In genomic region chr1:101137144-101138126, GRCh38 we compare ENCODE assay signal across 8 cellular contexts.
A peak's percentile ranks its signal among the peaks of the same experiment; 100 is the strongest.
DNase-seq lines count a peak whose midpoint lies in the region; ATAC-seq and TF ChIP-seq lines count a peak whose summit lies in the region.

No MANE protein-coding gene starts in this region.

- no peak for TF ChIP-seq CTCF in brain microvascular endothelial cell (IDR thresholded peaks at IDR 0.05; ENCODE audit: low read depth, low read length, missing control alignments)
- TF ChIP-seq CTCF in glutamatergic neuron (IDR thresholded peaks at IDR 0.05; ENCODE audit: partially characterized antibody, unreplicated experiment): no peak

- peak overlapping the region; percentile 36; the same call in 1 of the 2 replicates for H3K27ac ChIP-seq in HUES64 (ENCODE audit: low read depth, low read length)
- no peak overlapping the region for H3K27ac ChIP-seq in brain microvascular endothelial cell

- intact Hi-C loops in head of caudate nucleus (cut with DNase I): loop anchor here (10.0 kb wide), 1 partner anchor 97 kb away; the partner anchor contains the start of gene S1PR1

- no peaks in the 10 kb centered on the region for H3K9me3 Mint-ChIP-seq in activated T-cell treated with anti-CD3 and anti-CD28 coated beads, Interleukin-2, amount 50 U/mL, for 72 hours
- H3K9me3 Mint-ChIP-seq in stimulated activated memory B cell treated with anti-CD40 and anti-IgM and Interleukin-4, amounts not matched to agents 10 μg/mL and 1 μg/mL and 100 μg/mL, for 72 hours: no peaks in the 10 kb centered on the region
- H3K9me3 Mint-ChIP-seq in glutamatergic neuron (ENCODE audit: unreplicated experiment): peaks cover 1% of the 10 kb centered on the region

- no peaks in the 10 kb centered on the region for H3K27me3 Mint-ChIP-seq in activated T-cell treated with anti-CD3 and anti-CD28 coated beads, Interleukin-2, amount 50 U/mL, for 72 hours (ENCODE audit: low read depth)
- H3K27me3 Mint-ChIP-seq in stimulated activated memory B cell treated with anti-CD40 and anti-IgM and Interleukin-4, amounts not matched to agents 10 μg/mL and 1 μg/mL and 100 μg/mL, for 72 hours: no peaks in the 10 kb centered on the region
- peaks cover 3% of the 10 kb centered on the region for H3K27me3 Mint-ChIP-seq in glutamatergic neuron (ENCODE audit: unreplicated experiment)

- H3K4me3 Mint-ChIP-seq in activated T-cell treated with anti-CD3 and anti-CD28 coated beads, Interleukin-2, amount 50 U/mL, for 72 hours: peak overlapping the region; percentile 74 to 82
- H3K4me3 Mint-ChIP-seq in stimulated activated memory B cell treated with anti-CD40 and anti-IgM and Interleukin-4, amounts not matched to agents 10 μg/mL and 1 μg/mL and 100 μg/mL, for 72 hours: peak overlapping the region; percentile 8
- H3K4me3 Mint-ChIP-seq in glutamatergic neuron (ENCODE audit: unreplicated experiment): no peak overlapping the region

- 35% methylated on average over 5 of the region's 5 CpGs for WGBS in HUES64

- H3K36me3 ChIP-seq in HUES64 (ENCODE audit: insufficient read depth, low read length): no peaks in the 10 kb centered on the region
- H3K36me3 ChIP-seq in brain microvascular endothelial cell (replicated peaks): no peaks in the 10 kb centered on the region

- H3K27me3 ChIP-seq in HUES64 (ENCODE audit: insufficient read depth, low read length) (no peaks in the 10 kb centered on the region), brain microvascular endothelial cell (replicated peaks) (peaks cover 2% of the 10 kb centered on the region)

- no peaks in the 10 kb centered on the region for H3K9me3 ChIP-seq in HUES64 (ENCODE audit: insufficient read depth, low read depth, low read length)

- H3K27ac Mint-ChIP-seq in activated T-cell treated with anti-CD3 and anti-CD28 coated beads, Interleukin-2, amount 50 U/mL, for 72 hours: peak overlapping the region; percentile 89
- peak overlapping the region; percentile 78 for H3K27ac Mint-ChIP-seq in stimulated activated memory B cell treated with anti-CD40 and anti-IgM and Interleukin-4, amounts not matched to agents 10 μg/mL and 1 μg/mL and 100 μg/mL, for 72 hours
- no peak overlapping the region for H3K27ac Mint-ChIP-seq in glutamatergic neuron (ENCODE audit: unreplicated experiment)

- ATAC-seq in activated T-cell treated with anti-CD3 and anti-CD28 coated beads, Interleukin-2, amount 50 U/mL, for 72 hours (replicated peaks in 1 of 2): peak; percentile 69 to 72
- ATAC-seq in stimulated activated memory B cell treated with anti-CD40 and anti-IgM and Interleukin-4, amounts not matched to agents 10 μg/mL and 1 μg/mL and 100 μg/mL, for 72 hours: peak; percentile 58

- no peaks in the 10 kb centered on the region for H3K36me3 Mint-ChIP-seq in activated T-cell treated with anti-CD3 and anti-CD28 coated beads, Interleukin-2, amount 50 U/mL, for 72 hours (ENCODE audit: insufficient read depth in 2 of 2)
- H3K36me3 Mint-ChIP-seq in stimulated activated memory B cell treated with anti-CD40 and anti-IgM and Interleukin-4, amounts not matched to agents 10 μg/mL and 1 μg/mL and 100 μg/mL, for 72 hours: no peaks in the 10 kb centered on the region
- H3K36me3 Mint-ChIP-seq in glutamatergic neuron (ENCODE audit: unreplicated experiment): no peaks in the 10 kb centered on the region

- no peak overlapping the region for H3K9ac ChIP-seq in HUES64 (ENCODE audit: low read depth, low read length)

- H3K4me1 Mint-ChIP-seq in activated T-cell treated with anti-CD3 and anti-CD28 coated beads, Interleukin-2, amount 50 U/mL, for 72 hours (ENCODE audit: low read depth): peaks cover 69% of the 10 kb centered on the region
- peaks cover 62% of the 10 kb centered on the region for H3K4me1 Mint-ChIP-seq in stimulated activated memory B cell treated with anti-CD40 and anti-IgM and Interleukin-4, amounts not matched to agents 10 μg/mL and 1 μg/mL and 100 μg/mL, for 72 hours
- no peaks in the 10 kb centered on the region for H3K4me1 Mint-ChIP-seq in glutamatergic neuron (ENCODE audit: low read depth, unreplicated experiment)

- in situ Hi-C loops in brain microvascular endothelial cell (cut with HindIII; ENCODE audit: low pct_ligation_motif_present, low sequenced_read_pairs): no loop called here

- H3K4me1 ChIP-seq in HUES64 (ENCODE audit: insufficient read depth, low read length): peaks cover 28% of the 10 kb centered on the region

- peak overlapping the region; percentile 20; the same call in 1 of the 2 replicates for H3K4me3 ChIP-seq in HUES64 (ENCODE audit: low read length)
- no peak overlapping the region for H3K4me3 ChIP-seq in brain microvascular endothelial cell (ENCODE audit: low read depth, low read length)

- DNase-seq in activated T-cell treated with anti-CD3 and anti-CD28 coated beads, Interleukin-2, amount 50 U/mL, for 72 hours: no peak
- no peak for DNase-seq in activated T-cell treated with anti-CD3 and anti-CD28 coated beads, Interleukin-2, amount 50 U/mL, for 1 hour
- DNase-seq in brain microvascular endothelial cell (peak; percentile 54), glutamatergic neuron (no peak), head of caudate nucleus (no peak), middle frontal gyrus (ENCODE audit: extremely low spot score, low spot score) (no peak)
